ENCODE assay signal across 2 cellular contexts in genomic region chr17:57597531-57598453, GRCh38.
TF ChIP-seq lines count a peak whose summit lies in the region.

No MANE protein-coding gene starts in this region.

TF ChIP-seq in SK-N-SH treated with all-trans-retinoic acid at 6 μM for 48 hours, 23 proteins besides CTCF, POLR2A, EP300 and RAD21 (continued from another document):
- TF ChIP-seq PPARA (CRISPR knock-in tag; IDR thresholded peaks at IDR 0.05; ENCODE audit: borderline replicate concordance) (peak; percentile 76; the same call in 1 of the 2 replicates), TOX (CRISPR knock-in tag; IDR thresholded peaks at IDR 0.05; ENCODE audit: borderline replicate concordance) (no peak), GLIS3 (CRISPR knock-in tag; IDR thresholded peaks at IDR 0.05) (no peak), ZNF565 (CRISPR knock-in tag; conservative IDR thresholded peaks at IDR 0.05; ENCODE audit: low read depth) (peak; percentile 66; the same call in 1 of the 2 replicates), POU6F1 (CRISPR knock-in tag; IDR thresholded peaks at IDR 0.05; ENCODE audit: borderline replicate concordance, low read depth) (no peak), ZFP30 (CRISPR knock-in tag; IDR thresholded peaks at IDR 0.05) (no peak), TSHZ2 (CRISPR knock-in tag; IDR thresholded peaks at IDR 0.05) (peak; percentile 83), ISL1 (CRISPR knock-in tag; IDR thresholded peaks at IDR 0.05) (peak; percentile 55; the same call in 1 of the 2 replicates)

TF ChIP-seq in HepG2, 621 proteins besides CTCF, POLR2A, EP300 and RAD21 (continued from another document and continues in another):
- 0 out of 2 replicates have a peak, but pooled peaks have one; percentile 40 for TF ChIP-seq HMGXB3 (CRISPR knock-in tag; IDR thresholded peaks at IDR 0.05; ENCODE audit: borderline replicate concordance)
- peak; percentile 73; the same call in 1 of the 2 replicates for TF ChIP-seq HMG20B (CRISPR knock-in tag; conservative IDR thresholded peaks at IDR 0.05)
- 0 out of 2 replicates have a peak, but pooled peaks have one; percentile 37 for TF ChIP-seq ZNF784 (CRISPR knock-in tag; IDR thresholded peaks at IDR 0.05; ENCODE audit: borderline replicate concordance)
- TF ChIP-seq POGK (CRISPR knock-in tag; conservative IDR thresholded peaks at IDR 0.05): 0 out of 2 replicates have a peak, but pooled peaks have one; percentile 22
- peak; percentile 37; the same call in 1 of the 2 replicates for TF ChIP-seq ARID5B (CRISPR knock-in tag; IDR thresholded peaks at IDR 0.05)
- 0 out of 2 replicates have a peak, but pooled peaks have one; percentile 34 for TF ChIP-seq THAP11 (CRISPR knock-in tag; IDR thresholded peaks at IDR 0.05)
- TF ChIP-seq ZNF414 (CRISPR knock-in tag; IDR thresholded peaks at IDR 0.05): no peak
- TF ChIP-seq TFDP1 (CRISPR knock-in tag; IDR thresholded peaks at IDR 0.05; ENCODE audit: borderline replicate concordance): no peak
- peak; percentile 57 for TF ChIP-seq TEAD3 (CRISPR knock-in tag; optimal IDR thresholded peaks at IDR 0.05; ENCODE audit: borderline replicate concordance)
- 0 out of 2 replicates have a peak, but pooled peaks have one; percentile 30 for TF ChIP-seq POGZ (CRISPR knock-in tag; IDR thresholded peaks at IDR 0.05)
- peak; percentile 32; the same call in 1 of the 2 replicates for TF ChIP-seq ZNF574 (CRISPR knock-in tag; IDR thresholded peaks at IDR 0.05)
- 0 out of 2 replicates have a peak, but pooled peaks have one; percentile 19 for TF ChIP-seq ZNF724P (CRISPR knock-in tag; IDR thresholded peaks at IDR 0.05; ENCODE audit: borderline replicate concordance)
- no peak for TF ChIP-seq STAT6 (CRISPR knock-in tag; IDR thresholded peaks at IDR 0.05; ENCODE audit: borderline replicate concordance)
- TF ChIP-seq SOX5 (CRISPR knock-in tag; IDR thresholded peaks at IDR 0.05; ENCODE audit: borderline replicate concordance): peak; percentile 12; the same call in 1 of the 2 replicates
- TF ChIP-seq SAP130 (CRISPR knock-in tag; IDR thresholded peaks at IDR 0.05; ENCODE audit: low read depth): peak; percentile 27; the same call in 1 of the 2 replicates
- peak; percentile 58; the same call in 1 of the 2 replicates for TF ChIP-seq ZFY (CRISPR knock-in tag; IDR thresholded peaks at IDR 0.05)
- TF ChIP-seq SMAD9 (CRISPR knock-in tag; IDR thresholded peaks at IDR 0.05): 0 out of 2 replicates have a peak, but pooled peaks have one; percentile 28
- TF ChIP-seq ZNF350 (CRISPR knock-in tag; IDR thresholded peaks at IDR 0.05; ENCODE audit: borderline replicate concordance, low read depth): no peak
- no peak for TF ChIP-seq MED8 (CRISPR knock-in tag; IDR thresholded peaks at IDR 0.05; ENCODE audit: insufficient replicate concordance)
- TF ChIP-seq FOXK1 (CRISPR knock-in tag; IDR thresholded peaks at IDR 0.05; ENCODE audit: borderline replicate concordance, low read depth): no peak
- TF ChIP-seq FOXM1 (CRISPR knock-in tag; IDR thresholded peaks at IDR 0.05): no peak
- TF ChIP-seq ERF (CRISPR knock-in tag; IDR thresholded peaks at IDR 0.05): 0 out of 2 replicates have a peak, but pooled peaks have one; percentile 69
- 0 out of 2 replicates have a peak, but pooled peaks have one; percentile 15 for TF ChIP-seq PAXIP1 (CRISPR knock-in tag; conservative IDR thresholded peaks at IDR 0.05)
- no peak for TF ChIP-seq SMARCE1 (IDR thresholded peaks at IDR 0.05; ENCODE audit: borderline replicate concordance)
